In genomic region chr4:83536649-83537352, GRCh38 we compare ENCODE assay signal across 8 cellular contexts. TPM values are rescaled to one million over a fixed set of nuclear protein-coding genes. Genes with fewer than 3 reads are reported as not detected.
A peak's percentile ranks its signal among the peaks of the same experiment; 100 is the strongest.
DNase-seq lines count a peak whose midpoint lies in the region; ATAC-seq and TF ChIP-seq lines count a peak whose summit lies in the region.

No MANE protein-coding gene starts in this region.

- H3K27me3 Mint-ChIP-seq in progenitor cell of endocrine pancreas: peaks cover 72% of the 10 kb centered on the region

- H3K27me3 ChIP-seq in SJSA1 (replicated peaks): no peaks in the 10 kb centered on the region

- no peak for DNase-seq in SJSA1 (ENCODE audit: low read depth in 1 of 2, low spot score in 2 of 2)
- no peak for DNase-seq in fibroblast of pulmonary artery (ENCODE audit: low read depth)
- no peak for DNase-seq in progenitor cell of endocrine pancreas (ENCODE audit: low spot score, unreplicated experiment)
- DNase-seq in NCI-H1092 (lab: John Stamatoyannopoulos, UW): no peak
- DNase-seq in superior temporal gyrus (ENCODE audit: extremely low spot score): no peak
- DNase-seq in NAMALWA (ENCODE audit: low spot score): no peak

- peak overlapping the region; percentile 75 for H3K4me3 Mint-ChIP-seq in progenitor cell of endocrine pancreas (ENCODE audit: low read depth)

- H3K4me3 ChIP-seq in GM08714 (ENCODE audit: low read length) (peak overlapping the region; percentile 57), SJSA1 (peak overlapping the region; percentile 57), fibroblast of pulmonary artery (replicated peaks; ENCODE audit: low read depth, low read length) (peak overlapping the region; percentile 73)

- H3K36me3 ChIP-seq in SJSA1: no peaks in the 10 kb centered on the region

- H3K27ac ChIP-seq in SJSA1: no peak overlapping the region

- H3K9me3 Mint-ChIP-seq in progenitor cell of endocrine pancreas (ENCODE audit: low read depth): no peaks in the 10 kb centered on the region

- no peak for ATAC-seq in GM21786 (IDR thresholded peaks at IDR 0.05; ENCODE audit: unreplicated experiment)

- H3K9me3 ChIP-seq in SJSA1 (replicated peaks): no peaks in the 10 kb centered on the region

- no peak overlapping the region for H3K27ac Mint-ChIP-seq in progenitor cell of endocrine pancreas

- peaks cover 6% of the 10 kb centered on the region for H3K4me1 Mint-ChIP-seq in progenitor cell of endocrine pancreas (ENCODE audit: low read depth)

- H3K36me3 Mint-ChIP-seq in progenitor cell of endocrine pancreas (ENCODE audit: insufficient read depth): no peaks in the 10 kb centered on the region

- peaks cover 16% of the 10 kb centered on the region for H3K4me1 ChIP-seq in SJSA1 (replicated peaks)

- no peak for TF ChIP-seq CTCF in fibroblast of pulmonary artery (IDR thresholded peaks at IDR 0.05; ENCODE audit: low read length, missing control alignments)
- no peak for TF ChIP-seq CTCF in progenitor cell of endocrine pancreas (IDR thresholded peaks at IDR 0.05; ENCODE audit: unreplicated experiment)

RNA-seq across cellular contexts. Expression of gene GPAT3, which starts 0.9 kb away (rescaled TPM):
- 7.0 and 8.9 TPM in 2 replicates for total RNA-seq in SJSA1 (2014; rRNA removed; shearing (Covaris generic))
- total RNA-seq in progenitor cell of endocrine pancreas: 0.17 and 0.36 TPM in 2 replicates

RNA-seq across cellular contexts. Expression of gene ABRAXAS1, which starts 51.9 kb away (rescaled TPM):
- total RNA-seq in SJSA1 (2014; rRNA removed; shearing (Covaris generic)): 6.4 and 7.8 TPM in 2 replicates
- 26.9 and 27.2 TPM in 2 replicates for total RNA-seq in progenitor cell of endocrine pancreas
